1 cellular context compared by ENCODE assay signal in genomic region chr7:29277436-29278215, GRCh38.
TF ChIP-seq lines count a peak whose summit lies in the region.

No MANE protein-coding gene starts in this region.

TF ChIP-seq in H1, 55 proteins besides CTCF, POLR2A, EP300 and RAD21:
- TF ChIP-seq BRCA1 (IDR thresholded peaks at IDR 0.05; ENCODE audit: low read depth, low read length) (no peak), NRF1 (IDR thresholded peaks at IDR 0.05; ENCODE audit: low read depth, low read length) (no peak), JUN (IDR thresholded peaks at IDR 0.05; ENCODE audit: low read depth, low read length) (no peak), ASH2L (IDR thresholded peaks at IDR 0.05; ENCODE audit: low read length) (no peak), SIN3A (conservative IDR thresholded peaks at IDR 0.05 in 1 of 2, IDR thresholded peaks at IDR 0.05 in 1 of 2; ENCODE audit: low read depth in 1 of 2, low read length in 2 of 2) (no peak), MAFK (IDR thresholded peaks at IDR 0.05; ENCODE audit: low read depth, low read length) (no peak), TCF12 (IDR thresholded peaks at IDR 0.05; ENCODE audit: low read depth, low read length) (no peak), TBP (IDR thresholded peaks at IDR 0.05; ENCODE audit: low read depth, low read length) (no peak), CREB1 (IDR thresholded peaks at IDR 0.05) (no peak), CEBPB (IDR thresholded peaks at IDR 0.05; ENCODE audit: low read depth, low read length) (no peak), GABPA (IDR thresholded peaks at IDR 0.05; ENCODE audit: borderline replicate concordance, insufficient read depth, low read length) (no peak), SAP30 (IDR thresholded peaks at IDR 0.05; ENCODE audit: insufficient read depth, insufficient replicate concordance, low read length) (no peak), BCL11A (IDR thresholded peaks at IDR 0.05; ENCODE audit: low read depth in 2 of 2, low read length in 2 of 2) (no peak), HDAC2 (IDR thresholded peaks at IDR 0.05; ENCODE audit: borderline replicate concordance in 1 of 2, low read depth in 2 of 2, low read length in 2 of 2) (no peak), KDM4A (IDR thresholded peaks at IDR 0.05; ENCODE audit: low read depth, low read length, severe bottlenecking) (no peak), CTBP2 (IDR thresholded peaks at IDR 0.05; ENCODE audit: borderline replicate concordance, insufficient read depth, insufficient read length, low read length) (no peak), SIRT6 (IDR thresholded peaks at IDR 0.05; ENCODE audit: low read length) (no peak), RXRA (IDR thresholded peaks at IDR 0.05; ENCODE audit: insufficient read depth, low read depth, low read length) (no peak), RNF2 (IDR thresholded peaks at IDR 0.05; ENCODE audit: borderline replicate concordance, low read depth, low read length, missing control alignments, poor library complexity, severe bottlenecking) (no peak)
TF ChIP-seq in H1: peak in this region for 0.
